Comparison of ENCODE assay signal across 23 cellular contexts in genomic region chr16:83145297-83145696, GRCh38.
DNase-seq lines count a peak whose midpoint lies in the region; ATAC-seq and TF ChIP-seq lines count a peak whose summit lies in the region.
"Had no signal": no experiment of that assay in that cellular context is flagged by ENCODE, and none has a peak within 500 bp of the region (broad histone marks: within the 10 kb centered on the region; RNA-seq: fewer than 3 reads in every experiment).

No MANE protein-coding gene starts in this region.

- DNase-seq in NCI-H1105 (lab: John Stamatoyannopoulos, UW) (peak; percentile 8), caudate nucleus (lab: John Stamatoyannopoulos, UW) (peak in 6 of 61 donors; percentile 1 to 55 (median 12)), inferior parietal cortex (ENCODE audit: extremely low spot score) (peak; percentile 63), substantia nigra (lab: John Stamatoyannopoulos, UW) (peak in 6 of 49 donors; percentile 3 to 51 (median 16)), foreskin fibroblast (no peak)
- no peak for DNase-seq in stimulated activated CD4-positive, alpha-beta T cell treated with anti-CD3 and anti-CD28 coated beads, Interleukin-4, amount 100 ng/mL, for 4 hours
- DNase-seq: Calu3; CD8-positive, alpha-beta memory T cell; DMS79 treated with DMSO at 0.1 percent for 48 hours; GF-D8; Kasumi-1; NCI-H1092 treated with DMSO at 0.1 percent for 48 hours; NCI-H146; NCI-H1930; NCI-H2107; NCI-H524; NCI-H748 treated with DMSO at 0.1 percent for 48 hours; PC-9 had no signal

- TF ChIP-seq CTCF in foreskin fibroblast (IDR thresholded peaks at IDR 0.05; ENCODE audit: low read depth, low read length) = no peak

- no peak overlapping the region for H3K4me3 ChIP-seq in foreskin fibroblast (ENCODE audit: low read depth in 1 of 2, low read length in 2 of 2)
- H3K4me3 ChIP-seq: K562, PC-9, SJSA1 had no signal

- H3K27ac ChIP-seq in caudate nucleus (ENCODE audit: low read depth, low read length) = peak overlapping the region; percentile 91
- H3K27ac ChIP-seq in substantia nigra (ENCODE audit: low read depth, low read length, poor library complexity, severe bottlenecking) = peak overlapping the region; percentile 89
- H3K27ac ChIP-seq: C4-2B, PC-9, SJSA1 had no signal

- ATAC-seq in GM18498 (IDR thresholded peaks at IDR 0.05; ENCODE audit: unreplicated experiment) = no peak
- ATAC-seq: K562, Right ventricle myocardium inferior had no signal

Comparison
In these comparisons a context has a peak if more than half of its experiments do, and no peak if none do; other contexts are left out.
1. DNase-seq: peak in NCI-H1105 (single experiment) and inferior parietal cortex (single experiment); none in stimulated activated CD4-positive, alpha-beta T cell treated with anti-CD3 and anti-CD28 coated beads, Interleukin-4, amount 100 ng/mL, for 4 hours (0 of 2) and foreskin fibroblast (0 of 2).